8 cellular contexts compared by ENCODE assay signal in genomic region chr13:44435142-44435982, GRCh38.
DNase-seq lines count a peak whose midpoint lies in the region; ATAC-seq and TF ChIP-seq lines count a peak whose summit lies in the region.

No MANE protein-coding gene starts in this region.

- peak overlapping the region; percentile 75 to 94 (median 87) for H3K4me3 Mint-ChIP-seq in CD8-positive, alpha-beta memory T cell
- peak overlapping the region; percentile 83 for H3K4me3 Mint-ChIP-seq in activated T-helper 1 cell treated with anti-CD3 and anti-CD28 coated beads, Interleukin-12 subunit alpha, Interleukin-12 subunit beta, Interleukin-2, Interleukin-4 antibody, amounts not matched to agents 30 ng/mL and 10 ng/mL and 1 ng/mL, durations not matched to agents 14 hours and 24 hours and 36 hours

- peaks cover 22% of the 10 kb centered on the region for H3K4me1 ChIP-seq in CD8-positive, alpha-beta memory T cell (ENCODE audit: insufficient read depth, low read length)
- peaks cover 20 to 50% (median 43%) of the 10 kb centered on the region in 4 donors for H3K4me1 ChIP-seq in esophagus muscularis mucosa
- peaks cover 4 to 27% of the 10 kb centered on the region in 2 donors for H3K4me1 ChIP-seq in mucosa of rectum (ENCODE audit: control insufficient read depth in 2 of 2, insufficient read depth in 2 of 2, low read length in 2 of 2)

- no peaks in the 10 kb centered on the region for H3K9me3 Mint-ChIP-seq in CD8-positive, alpha-beta memory T cell
- no peaks in the 10 kb centered on the region for H3K9me3 Mint-ChIP-seq in activated T-helper 1 cell treated with anti-CD3 and anti-CD28 coated beads, Interleukin-12 subunit alpha, Interleukin-12 subunit beta, Interleukin-2, Interleukin-4 antibody, amounts not matched to agents 30 ng/mL and 10 ng/mL and 1 ng/mL, durations not matched to agents 14 hours and 24 hours and 36 hours

- TF ChIP-seq CTCF in LNCaP clone FGC (IDR thresholded peaks at IDR 0.05; ENCODE audit: control insufficient read depth, extremely low read depth, insufficient read depth) (no peak), esophagus muscularis mucosa (IDR thresholded peaks at IDR 0.05) (no peak)

- intact Hi-C loops in activated T-helper 1 cell treated with anti-CD3 and anti-CD28 coated beads, Interleukin-12 subunit alpha, Interleukin-12 subunit beta, Interleukin-2, Interleukin-4 antibody, amounts not matched to agents 30 ng/mL and 10 ng/mL and 1 ng/mL, durations not matched to agents 14 hours and 24 hours and 36 hours (cut with micrococcal nuclease) = loop anchor here (1.0 to 2.0 kb wide), 2 partner anchors 176 to 237 kb away; no protein-coding TSS in a partner anchor
- intact Hi-C loops in esophagus muscularis mucosa (cut with DNase I) = loop anchor here (2.0 kb wide), 1 partner anchor 127 kb away; no protein-coding TSS in a partner anchor

- POLR2A ChIA-PET in CD8-positive, alpha-beta memory T cell (lab: Charles Lee) = interaction anchor here (0.5 to 0.6 kb wide), 3 partner anchors 244 to 532 kb away, joined by 3 to 4 read pairs (median 4); no protein-coding TSS in a partner anchor

- peaks cover 0 to 10% (median 0%) of the 10 kb centered on the region in 3 donors for H3K36me3 Mint-ChIP-seq in CD8-positive, alpha-beta memory T cell
- peaks cover 2% of the 10 kb centered on the region for H3K36me3 Mint-ChIP-seq in activated T-helper 1 cell treated with anti-CD3 and anti-CD28 coated beads, Interleukin-12 subunit alpha, Interleukin-12 subunit beta, Interleukin-2, Interleukin-4 antibody, amounts not matched to agents 30 ng/mL and 10 ng/mL and 1 ng/mL, durations not matched to agents 14 hours and 24 hours and 36 hours (ENCODE audit: low read depth)

- H3K9ac ChIP-seq in mucosa of rectum (ENCODE audit: low read depth in 1 of 2, low read length in 2 of 2) = peak overlapping the region; percentile 96 to 97

- peaks cover 7% of the 10 kb centered on the region for H3K27me3 ChIP-seq in CD8-positive, alpha-beta memory T cell (ENCODE audit: insufficient read depth, low read length, poor library complexity, severe bottlenecking)
- H3K27me3 ChIP-seq in esophagus muscularis mucosa = no peaks in the 10 kb centered on the region
- no peaks in the 10 kb centered on the region for H3K27me3 ChIP-seq in mucosa of rectum (ENCODE audit: control insufficient read depth in 2 of 2, insufficient read depth in 2 of 2, low read length in 2 of 2)

- CTCF ChIA-PET in CD8-positive, alpha-beta memory T cell (lab: Charles Lee) = interaction anchor here (0.6 to 3.5 kb wide), 4 partner anchors 9 to 526 kb away, joined by 3 to 21 read pairs (median 4); no protein-coding TSS in a partner anchor

- 0% methylated on average over 37 of the region's 54 CpGs for WGBS in esophagus muscularis mucosa

- peak; percentile 74 to 93 (median 87) for DNase-seq in CD8-positive, alpha-beta memory T cell
- DNase-seq in LNCaP clone FGC (ENCODE audit: low read depth) (peak; percentile 97), RKO (ENCODE audit: low spot score) (peak; percentile 99), esophagus muscularis mucosa (ENCODE audit: extremely low spot score) (peak; percentile 99)
- DNase-seq in activated T-helper 1 cell treated with anti-CD3 and anti-CD28 coated beads, Interleukin-12 subunit alpha, Interleukin-12 subunit beta, Interleukin-2, Interleukin-4 antibody, amounts not matched to agents 30 ng/mL and 10 ng/mL and 1 ng/mL, durations not matched to agents 14 hours and 24 hours and 36 hours (ENCODE audit: low spot score) = peak; percentile 70
- peak; percentile 70 to 78 for DNase-seq in stimulated activated CD8-positive, alpha-beta memory T cell treated with anti-CD3 and anti-CD28 coated beads, Interleukin-4, amount 100 ng/mL, for 1 hour (ENCODE audit: low read depth in 2 of 2, low spot score in 1 of 2)

- peak overlapping the region; percentile 76 for H3K4me3 ChIP-seq in CD8-positive, alpha-beta memory T cell (ENCODE audit: low read length)
- peak overlapping the region; percentile 77 for H3K4me3 ChIP-seq in LNCaP clone FGC (ENCODE audit: low read depth, low read length)
- H3K4me3 ChIP-seq in esophagus muscularis mucosa = peak overlapping the region; percentile 61 to 86 (median 82)
- peak overlapping the region; percentile 90 to 91 for H3K4me3 ChIP-seq in mucosa of rectum (ENCODE audit: low read length in 2 of 2)

- H3K9me3 ChIP-seq in CD8-positive, alpha-beta memory T cell (ENCODE audit: low read length) = no peaks in the 10 kb centered on the region
- no peaks in the 10 kb centered on the region for H3K9me3 ChIP-seq in esophagus muscularis mucosa
- H3K9me3 ChIP-seq in mucosa of rectum (ENCODE audit: control insufficient read depth in 2 of 2, low read length in 2 of 2) = no peaks in the 10 kb centered on the region

- no peak for TF ChIP-seq EP300 in esophagus muscularis mucosa (IDR thresholded peaks at IDR 0.05)

- ATAC-seq in GM21576 (IDR thresholded peaks at IDR 0.05; ENCODE audit: unreplicated experiment) = peak; percentile 61

- peak overlapping the region; percentile 71 for H3K27ac ChIP-seq in CD8-positive, alpha-beta memory T cell (ENCODE audit: low read depth, low read length)
- H3K27ac ChIP-seq in esophagus muscularis mucosa (replicated peaks in 1 of 4) (peak overlapping the region; percentile 84 to 92 (median 90)), mucosa of rectum (ENCODE audit: low read depth in 2 of 2, low read length in 2 of 2) (peak overlapping the region; percentile 94 to 97)

- H3K36me3 ChIP-seq in CD8-positive, alpha-beta memory T cell (ENCODE audit: insufficient read depth, low read length) = no peaks in the 10 kb centered on the region
- H3K36me3 ChIP-seq in esophagus muscularis mucosa = peaks cover 6 to 25% (median 17%) of the 10 kb centered on the region in 4 donors
- peaks cover 20 to 21% of the 10 kb centered on the region in 2 donors for H3K36me3 ChIP-seq in mucosa of rectum (ENCODE audit: control insufficient read depth in 2 of 2, insufficient read depth in 2 of 2, low read length in 2 of 2)

- peaks cover 6 to 9% of the 10 kb centered on the region in 2 donors for H3K27me3 Mint-ChIP-seq in CD8-positive, alpha-beta memory T cell
- H3K27me3 Mint-ChIP-seq in activated T-helper 1 cell treated with anti-CD3 and anti-CD28 coated beads, Interleukin-12 subunit alpha, Interleukin-12 subunit beta, Interleukin-2, Interleukin-4 antibody, amounts not matched to agents 30 ng/mL and 10 ng/mL and 1 ng/mL, durations not matched to agents 14 hours and 24 hours and 36 hours (ENCODE audit: insufficient read depth) = peaks cover 47% of the 10 kb centered on the region

- peak overlapping the region; percentile 39 to 99 (median 84) for H3K27ac Mint-ChIP-seq in CD8-positive, alpha-beta memory T cell
- H3K27ac Mint-ChIP-seq in activated T-helper 1 cell treated with anti-CD3 and anti-CD28 coated beads, Interleukin-12 subunit alpha, Interleukin-12 subunit beta, Interleukin-2, Interleukin-4 antibody, amounts not matched to agents 30 ng/mL and 10 ng/mL and 1 ng/mL, durations not matched to agents 14 hours and 24 hours and 36 hours = peak overlapping the region; percentile 72

- peaks cover 29 to 37% (median 31%) of the 10 kb centered on the region in 3 donors for H3K4me1 Mint-ChIP-seq in CD8-positive, alpha-beta memory T cell
- H3K4me1 Mint-ChIP-seq in activated T-helper 1 cell treated with anti-CD3 and anti-CD28 coated beads, Interleukin-12 subunit alpha, Interleukin-12 subunit beta, Interleukin-2, Interleukin-4 antibody, amounts not matched to agents 30 ng/mL and 10 ng/mL and 1 ng/mL, durations not matched to agents 14 hours and 24 hours and 36 hours (ENCODE audit: low read depth) = peaks cover 17% of the 10 kb centered on the region

- peak; percentile 48 for TF ChIP-seq POLR2A in esophagus muscularis mucosa (IDR thresholded peaks at IDR 0.05; ENCODE audit: low read depth)

Comparison
In these comparisons a context has a peak if more than half of its experiments do, and no peak if none do; other contexts are left out.
1. Peak in every context shown above with its lines: DNase-seq, ATAC-seq, H3K4me3 ChIP-seq and H3K27ac ChIP-seq.